In genomic region chr6:167933290-167933689, GRCh38 we compare ENCODE assay signal across 27 cellular contexts.
DNase-seq lines count a peak whose midpoint lies in the region; ATAC-seq and TF ChIP-seq lines count a peak whose summit lies in the region.
"Had no signal": no experiment of that assay in that cellular context is flagged by ENCODE, and none has a peak within 500 bp of the region (broad histone marks: within the 10 kb centered on the region; RNA-seq: fewer than 3 reads in every experiment).

No MANE protein-coding gene starts in this region.

- no peak overlapping the region for H3K27ac Mint-ChIP-seq in activated CD4-positive, alpha-beta T cell treated with anti-CD3 and anti-CD28 coated beads for 36 hours
- H3K27ac Mint-ChIP-seq: activated CD8-positive, alpha-beta T cell treated with anti-CD3 and anti-CD28 coated beads, Interleukin-2, amount 10 ng/mL, durations not matched to agents 7 days and 5 days; activated T-cell treated with anti-CD3 and anti-CD28 coated beads, Interleukin-2, amount 50 U/mL, for 24 hours; CD4-positive, alpha-beta T cell; memory B cell; naive thymus-derived CD4-positive, alpha-beta T cell had no signal

- H3K4me3 Mint-ChIP-seq in activated CD4-positive, alpha-beta T cell treated with anti-CD3 and anti-CD28 coated beads for 36 hours, result no peak overlapping the region
- H3K4me3 Mint-ChIP-seq: activated CD8-positive, alpha-beta T cell treated with anti-CD3 and anti-CD28 coated beads, Interleukin-2, amount 10 ng/mL, durations not matched to agents 7 days and 5 days; activated T-cell treated with anti-CD3 and anti-CD28 coated beads, Interleukin-2, amount 50 U/mL, for 24 hours; CD4-positive, alpha-beta T cell; H9; memory B cell; naive thymus-derived CD4-positive, alpha-beta T cell had no signal

- POLR2A ChIA-PET in activated CD4-positive, alpha-beta T cell treated with anti-CD3 and anti-CD28 coated beads for 36 hours (lab: Charles Lee), result no interaction called here

- peaks cover 15% of the 10 kb centered on the region for H3K4me1 ChIP-seq in foreskin keratinocyte
- H3K4me1 ChIP-seq in mucosa of descending colon (ENCODE audit: low read depth), result peaks cover 31% of the 10 kb centered on the region
- no peaks in the 10 kb centered on the region for H3K4me1 ChIP-seq in spleen
- H3K4me1 ChIP-seq: esophagus squamous epithelium, tibial artery had no signal

- no peaks in the 10 kb centered on the region for H3K4me1 Mint-ChIP-seq in activated CD4-positive, alpha-beta T cell treated with anti-CD3 and anti-CD28 coated beads for 36 hours

- TF ChIP-seq CTCF in 22Rv1 (IDR thresholded peaks at IDR 0.05), result no peak
- no peak for TF ChIP-seq CTCF in foreskin keratinocyte (conservative IDR thresholded peaks at IDR 0.05)
- TF ChIP-seq CTCF in mucosa of descending colon (IDR thresholded peaks at IDR 0.05), result no peak
- no peak for TF ChIP-seq CTCF in spleen (IDR thresholded peaks at IDR 0.05 in 8 of 11, conservative IDR thresholded peaks at IDR 0.05 in 3 of 11)

- H3K4me3 ChIP-seq in mucosa of descending colon, result no peak overlapping the region
- no peak overlapping the region for H3K4me3 ChIP-seq in spleen
- H3K4me3 ChIP-seq: esophagus squamous epithelium, tibial artery had no signal

- H3K9me3 ChIP-seq in mucosa of descending colon (no peaks in the 10 kb centered on the region), spleen (no peaks in the 10 kb centered on the region)
- H3K9me3 ChIP-seq: esophagus squamous epithelium, tibial artery had no signal

- no peaks in the 10 kb centered on the region for H3K9me3 Mint-ChIP-seq in activated CD4-positive, alpha-beta T cell treated with anti-CD3 and anti-CD28 coated beads for 36 hours (ENCODE audit: low read depth)
- H3K9me3 Mint-ChIP-seq: activated T-cell treated with anti-CD3 and anti-CD28 coated beads, Interleukin-2, amount 50 U/mL, for 24 hours; CD4-positive, alpha-beta T cell; H9; memory B cell; naive thymus-derived CD4-positive, alpha-beta T cell had no signal

- H3K27me3 ChIP-seq in foreskin keratinocyte (no peaks in the 10 kb centered on the region), spleen (replicated peaks in 1 of 7) (no peaks in the 10 kb centered on the region)
- H3K27me3 ChIP-seq: esophagus squamous epithelium, tibial artery had no signal

- H3K27ac ChIP-seq in 22Rv1 (peak overlapping the region; percentile 54), foreskin keratinocyte (peak overlapping the region; percentile 22), spleen (no peak overlapping the region)
- H3K27ac ChIP-seq: esophagus squamous epithelium, tibial artery had no signal

- CTCF ChIA-PET in activated CD4-positive, alpha-beta T cell treated with anti-CD3 and anti-CD28 coated beads for 36 hours (lab: Charles Lee), result no interaction called here

- TF ChIP-seq POLR2A in spleen (IDR thresholded peaks at IDR 0.05), result no peak

- H3K27me3 Mint-ChIP-seq in activated CD4-positive, alpha-beta T cell treated with anti-CD3 and anti-CD28 coated beads for 36 hours, result peaks cover 10% of the 10 kb centered on the region
- H3K27me3 Mint-ChIP-seq: memory B cell had no signal

- intact Hi-C loops in mucosa of descending colon (cut with DNase I, micrococcal nuclease) (no loop called here), spleen (cut with DNase I; ENCODE audit: low total_unique reads) (no loop called here)
- intact Hi-C loops in activated CD4-positive, alpha-beta T cell treated with anti-CD3 and anti-CD28 coated beads for 36 hours (cut with DNase I, micrococcal nuclease), result no loop called here

- ATAC-seq in foreskin keratinocyte (no peak), mucosa of descending colon (peak; percentile 60), GM18870 (IDR thresholded peaks at IDR 0.05; ENCODE audit: unreplicated experiment) (no peak), GM21390 (IDR thresholded peaks at IDR 0.05; ENCODE audit: unreplicated experiment) (no peak)
- ATAC-seq in activated CD4-positive, alpha-beta T cell treated with anti-CD3 and anti-CD28 coated beads for 36 hours, result no peak
- ATAC-seq: activated CD8-positive, alpha-beta T cell treated with anti-CD3 and anti-CD28 coated beads, Interleukin-2, amount 10 ng/mL, durations not matched to agents 7 days and 5 days; naive thymus-derived CD4-positive, alpha-beta T cell had no signal

- H3K36me3 ChIP-seq in mucosa of descending colon (ENCODE audit: low read depth) (no peaks in the 10 kb centered on the region), spleen (peaks cover 0 to 72% (median 9%) of the 10 kb centered on the region in 6 donors)

- WGBS in spleen, 5 donors, result 68 to 79% (median 75%) methylated on average over 3 of the region's 3 CpGs

- no peaks in the 10 kb centered on the region for H3K36me3 Mint-ChIP-seq in activated CD4-positive, alpha-beta T cell treated with anti-CD3 and anti-CD28 coated beads for 36 hours (ENCODE audit: low read depth)
- H3K36me3 Mint-ChIP-seq: naive thymus-derived CD4-positive, alpha-beta T cell had no signal

- DNase-seq in HT-29 (ENCODE audit: low spot score), result peak; percentile 46
- no peak for DNase-seq in foreskin keratinocyte
- DNase-seq in mucosa of descending colon, result no peak
- DNase-seq in spleen, result no peak
- no peak for DNase-seq in activated CD4-positive, alpha-beta T cell treated with anti-CD3 and anti-CD28 coated beads for 36 hours
- DNase-seq: activated CD4-positive, CD25-positive, alpha-beta regulatory T cell; activated CD8-positive, alpha-beta T cell treated with anti-CD3 and anti-CD28 coated beads, Interleukin-2, amount 10 ng/mL, durations not matched to agents 7 days and 5 days; activated naive CD4-positive, alpha-beta T cell treated with Interleukin-2 at 50 U/mL for 16 hours; activated T-cell treated with anti-CD3 and anti-CD28 coated beads, Interleukin-2, amount 50 U/mL, for 24 hours; amygdala; caudate nucleus; CD4-positive, alpha-beta T cell; effector CD4-positive, alpha-beta T cell; esophagus squamous epithelium; glutamatergic neuron; H9; naive thymus-derived CD4-positive, alpha-beta T cell; NCI-H2081; NCI-H510A treated with DMSO at 0.1 percent for 48 hours; RPMI8226; stimulated activated naive CD4-positive, alpha-beta T cell; T1000; tibial artery had no signal

Comparison
In these comparisons a context has a peak if more than half of its experiments do, and no peak if none do; other contexts are left out.
1. H3K27ac ChIP-seq: peak in 22Rv1 (single experiment) and foreskin keratinocyte (single experiment); none in spleen (0 of 8).